In the genomic region with DNA sequence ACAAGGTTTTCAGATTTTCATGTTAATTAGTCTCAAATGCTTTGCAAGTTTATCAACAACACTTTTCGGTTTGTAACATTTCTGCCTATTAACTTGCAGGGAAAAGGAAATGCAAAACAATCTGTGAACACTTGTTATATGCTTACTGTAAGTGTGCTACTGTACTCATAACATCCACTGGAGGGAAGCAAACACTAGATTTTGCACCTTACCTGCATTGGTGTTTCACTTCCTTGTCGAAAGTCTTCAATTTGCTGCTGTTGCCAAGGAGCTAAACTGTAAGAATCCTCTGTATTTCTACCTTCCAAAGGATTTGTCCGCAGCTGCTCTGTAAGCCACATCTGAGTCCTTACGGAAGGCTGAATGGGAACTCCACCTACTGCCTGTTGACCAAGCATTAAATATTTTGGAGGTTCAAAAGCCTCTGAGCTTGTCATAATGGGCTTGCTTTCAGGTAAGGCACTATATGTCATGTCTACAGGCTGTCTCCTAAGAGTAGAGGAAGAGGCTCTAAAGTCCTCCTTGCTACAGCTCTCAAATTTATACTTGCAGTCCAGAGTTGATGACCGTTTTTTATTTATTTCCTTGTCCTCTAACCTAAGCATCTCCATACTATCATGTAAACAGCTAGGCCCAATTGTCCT, we compare ENCODE assay signal across 8 cellular contexts. TPM values are rescaled to one million over a fixed set of nuclear protein-coding genes. Genes with fewer than 3 reads are reported as not detected.
DNase-seq lines count a peak whose midpoint lies in the region; ATAC-seq and TF ChIP-seq lines count a peak whose summit lies in the region.

No MANE protein-coding gene starts in this region.

- H3K4me3 ChIP-seq in NT2/D1 (ENCODE audit: insufficient read length, low read depth) (no peak overlapping the region), retinal pigment epithelial cell (ENCODE audit: low read length) (no peak overlapping the region), prostate gland (no peak overlapping the region)

- no peaks in the 10 kb centered on the region for H3K36me3 ChIP-seq in NT2/D1 (ENCODE audit: insufficient read depth, insufficient read length, low read length)
- no peaks in the 10 kb centered on the region for H3K36me3 ChIP-seq in prostate gland

- H3K4me1 ChIP-seq in NT2/D1 (ENCODE audit: insufficient read depth, insufficient read length) (no peaks in the 10 kb centered on the region), prostate gland (replicated peaks) (no peaks in the 10 kb centered on the region)

- intact Hi-C loops in prostate gland (cut with DNase I) = no loop called here

- WGBS in prostate gland = 64% methylated on average over 5 of the region's 5 CpGs

- H3K27ac ChIP-seq in prostate gland = no peak overlapping the region

- H3K27me3 ChIP-seq in NT2/D1 (ENCODE audit: insufficient read depth, insufficient read length) (no peaks in the 10 kb centered on the region), prostate gland (replicated peaks; ENCODE audit: insufficient read depth) (no peaks in the 10 kb centered on the region)

- no peak for TF ChIP-seq POLR2A in prostate gland (IDR thresholded peaks at IDR 0.05)

- TF ChIP-seq CTCF in retinal pigment epithelial cell (conservative IDR thresholded peaks at IDR 0.05; ENCODE audit: low read depth, low read length) (peak; percentile 62), prostate gland (IDR thresholded peaks at IDR 0.05) (peak in 2 of 4 experiments; percentile 40 to 55)

- ATAC-seq in GM19452 (IDR thresholded peaks at IDR 0.05; ENCODE audit: unreplicated experiment) = peak; percentile 98
- peak; percentile 99 for ATAC-seq in HG03354 (IDR thresholded peaks at IDR 0.05; ENCODE audit: poor library complexity, severe bottlenecking, unreplicated experiment)

- DNase-seq in SKM-1 treated with dmso at 0.1 percent for 144 hours (lab: John Stamatoyannopoulos, UW; ENCODE audit: unreplicated experiment) (peak; percentile 7), SKM-1 (lab: John Stamatoyannopoulos, UW; ENCODE audit: unreplicated experiment) (no peak), NT2/D1 (ENCODE audit: low read depth, low spot score) (peak; percentile 9), retinal pigment epithelial cell (ENCODE audit: low read depth) (no peak), prostate gland (ENCODE audit: low spot score) (no peak)
- peak; percentile 16 for DNase-seq in effector CD4-positive, alpha-beta T cell

- no peak overlapping the region for H3K9ac ChIP-seq in NT2/D1 (ENCODE audit: insufficient read length, low read depth)

- H3K9me3 ChIP-seq in NT2/D1 (ENCODE audit: insufficient read depth, low read length) (no peaks in the 10 kb centered on the region), prostate gland (no peaks in the 10 kb centered on the region)

RNA-seq across cellular contexts. Expression of a gene that starts 17.3 kb away (rescaled TPM):
- total RNA-seq in prostate gland = 10 to 100 TPM; 13.3 to 23.5 TPM

Comparison
In these comparisons a context has a peak if more than half of its experiments do, and no peak if none do; other contexts are left out.
1. DNase-seq: peak in SKM-1 treated with dmso at 0.1 percent for 144 hours (single experiment), NT2/D1 (single experiment) and effector CD4-positive, alpha-beta T cell (single experiment); none in SKM-1 (single experiment), retinal pigment epithelial cell (single experiment) and prostate gland (single experiment).